Comparison of ENCODE assay signal across 1 cellular context in genomic region chr4:3703677-3704521, GRCh38.
TF ChIP-seq lines count a peak whose summit lies in the region.

No MANE protein-coding gene starts in this region.

TF ChIP-seq in WTC11, 78 proteins besides CTCF, POLR2A, EP300 and RAD21 (continued from another document):
- no peak for TF ChIP-seq ZMAT4 (CRISPR knock-in tag; IDR thresholded peaks at IDR 0.05)
- no peak for TF ChIP-seq HMGA2 (CRISPR knock-in tag; IDR thresholded peaks at IDR 0.05)
